In the genomic region with DNA sequence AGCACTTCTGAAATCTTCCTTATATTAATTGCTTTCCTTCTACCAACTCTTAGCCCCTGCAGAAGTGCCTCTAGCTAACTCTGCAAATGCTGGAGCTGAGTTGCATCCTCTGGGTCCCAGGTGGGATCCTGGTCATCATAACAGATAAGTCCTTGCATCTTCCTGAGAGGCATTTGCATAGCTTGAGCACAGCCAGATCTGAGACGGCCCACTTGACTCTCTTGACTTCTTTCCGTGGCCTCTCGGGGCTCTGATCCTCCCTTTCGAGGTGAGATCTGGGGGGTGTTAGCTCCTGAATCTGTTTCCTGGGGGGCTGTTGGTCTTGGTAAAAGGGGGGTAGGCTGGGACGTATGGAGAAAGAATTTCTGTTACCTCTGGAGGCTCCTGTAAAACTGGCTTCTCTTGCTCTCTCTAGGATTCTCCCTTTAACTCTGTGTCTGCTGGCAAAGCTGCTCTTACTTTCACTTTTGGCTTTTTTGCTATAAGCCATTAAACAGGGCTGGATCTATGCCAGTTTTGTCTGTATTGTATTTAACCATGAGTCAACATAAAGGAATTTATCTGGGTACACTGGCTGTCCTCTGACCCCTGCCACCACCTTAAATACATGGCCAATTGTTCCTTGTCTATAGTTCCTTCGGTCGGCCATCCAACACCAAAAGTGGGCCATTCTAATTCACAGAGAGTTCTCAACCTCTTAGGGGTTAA, we compare ENCODE assay signal across 9 cellular contexts.
DNase-seq lines count a peak whose midpoint lies in the region; ATAC-seq, FAIRE-seq and TF ChIP-seq lines count a peak whose summit lies in the region.
"Had no signal": no experiment of that assay in that cellular context is flagged by ENCODE, and none has a peak within 500 bp of the region (broad histone marks: within the 10 kb centered on the region; RNA-seq: fewer than 3 reads in every experiment).

No MANE protein-coding gene starts in this region.

- H3K27me3 ChIP-seq in MG63 (no peaks in the 10 kb centered on the region), colonic mucosa (no peaks in the 10 kb centered on the region)
- H3K27me3 ChIP-seq: neutrophil had no signal

- peak overlapping the region in 1 of 2 donors; percentile 49 for H3K9ac ChIP-seq in colonic mucosa (ENCODE audit: low read depth in 2 of 2, low read length in 2 of 2)

- TF ChIP-seq CTCF in colonic mucosa (IDR thresholded peaks at IDR 0.05) (no peak), D721Med (IDR thresholded peaks at IDR 0.05; ENCODE audit: insufficient read depth, missing control alignments) (no peak)

- intact Hi-C loops in colonic mucosa (cut with DNase I) = no loop called here

- peak; percentile 70 for DNase-seq in DMS53 (lab: John Stamatoyannopoulos, UW)
- no peak for DNase-seq in MG63
- DNase-seq in colonic mucosa = peak; percentile 32
- DNase-seq in myocyte (ENCODE audit: low read depth) = peak; percentile 37
- DNase-seq in D721Med (ENCODE audit: insufficient read length, low spot score) = no peak
- DNase-seq in frontal cortex (ENCODE audit: low spot score in 2 of 2) = no peak
- DNase-seq in activated CD4-positive, alpha-beta T cell treated with anti-CD3 and anti-CD28 coated beads for 4 hours = no peak

- H3K36me3 ChIP-seq in MG63 = no peaks in the 10 kb centered on the region
- H3K36me3 ChIP-seq in colonic mucosa = no peaks in the 10 kb centered on the region
- H3K36me3 ChIP-seq: neutrophil had no signal

- H3K4me3 ChIP-seq in MG63 (peak overlapping the region; percentile 44), colonic mucosa (peak overlapping the region; percentile 26)

- FAIRE-seq in D721Med (lab: Jason Lieb, UNC) (no peak), frontal cortex (lab: Jason Lieb, UNC) (no peak)

- no peaks in the 10 kb centered on the region for H3K4me1 ChIP-seq in colonic mucosa

- H3K9me3 ChIP-seq in MG63 = no peaks in the 10 kb centered on the region
- no peaks in the 10 kb centered on the region for H3K9me3 ChIP-seq in colonic mucosa
- H3K9me3 ChIP-seq: neutrophil had no signal

- no peak overlapping the region for H3K27ac ChIP-seq in colonic mucosa
- H3K27ac ChIP-seq: neutrophil had no signal

- peak; percentile 69 for ATAC-seq in GM21528 (IDR thresholded peaks at IDR 0.05; ENCODE audit: low FRiP score, unreplicated experiment)

Comparison
In these comparisons a context has a peak if more than half of its experiments do, and no peak if none do; other contexts are left out.
1. DNase-seq: peak in DMS53 (single experiment), colonic mucosa (single experiment) and myocyte (single experiment); none in MG63 (single experiment), D721Med (single experiment), frontal cortex (0 of 2) and activated CD4-positive, alpha-beta T cell treated with anti-CD3 and anti-CD28 coated beads for 4 hours (0 of 2).